1 cellular context compared by ENCODE assay signal in the genomic region with DNA sequence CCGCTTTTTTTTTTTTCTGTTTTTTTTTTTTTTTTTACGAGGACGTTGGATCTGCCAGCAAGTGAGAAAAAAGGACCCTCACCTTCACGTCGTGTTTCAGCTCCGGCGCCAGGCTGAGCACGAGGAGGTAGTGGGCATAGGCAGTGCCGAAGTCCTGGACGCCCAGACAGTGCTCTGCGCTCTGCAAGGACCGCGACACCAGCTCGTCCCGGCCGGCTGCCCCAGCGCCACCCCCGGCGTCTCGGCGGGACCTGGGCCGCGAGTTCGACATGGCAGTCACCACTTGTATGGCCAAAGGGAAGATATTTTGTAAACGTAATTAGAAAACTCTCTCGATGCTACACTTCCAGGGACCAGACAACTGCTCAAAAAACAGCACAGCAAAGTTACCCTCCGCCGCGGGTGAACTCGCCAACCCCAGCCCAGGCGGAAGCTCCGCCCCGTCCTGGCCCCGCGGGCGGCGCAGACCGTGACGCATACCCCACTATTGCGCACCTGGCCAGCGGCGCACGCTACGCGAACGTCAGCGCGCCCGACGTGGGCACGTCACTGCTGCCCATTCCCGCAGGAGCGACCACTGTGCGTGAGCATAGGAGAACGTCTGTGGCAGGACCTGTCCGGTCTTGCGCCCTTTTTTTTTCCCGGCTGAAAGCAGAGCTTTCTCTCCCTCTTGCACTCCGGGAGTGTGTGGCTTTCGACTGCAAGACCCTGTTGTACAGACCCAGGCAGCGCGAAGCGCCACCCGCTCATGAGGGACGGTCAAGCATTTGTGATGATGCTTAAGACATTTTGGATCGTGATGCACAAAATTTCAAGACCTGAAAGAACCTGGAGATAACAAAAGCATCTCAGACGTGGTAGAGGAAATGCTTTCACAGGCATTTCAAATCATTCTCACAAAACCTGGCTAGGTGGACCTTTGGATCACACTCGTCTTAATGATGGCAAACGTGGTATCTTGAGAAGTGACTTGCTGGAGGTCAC.
TF ChIP-seq lines count a peak whose summit lies in the region.

Gene PRMT9 (minus strand): TSS at position 447 of the 984 bp plus-strand sequence. CDS start 176 bp downstream, at position 271.

TF ChIP-seq in HepG2, 621 proteins besides CTCF, POLR2A, EP300 and RAD21 (continued from another document and continues in another):
- TF ChIP-seq HMGXB4 (CRISPR knock-in tag; IDR thresholded peaks at IDR 0.05; ENCODE audit: borderline replicate concordance in 1 of 2, low read depth in 1 of 2) (peak; percentile 91 to 95), NCOA1 (CRISPR knock-in tag; IDR thresholded peaks at IDR 0.05) (no peak), ZNF264 (CRISPR knock-in tag; IDR thresholded peaks at IDR 0.05) (0 out of 2 replicates have a peak, but pooled peaks have one; percentile 70), SMAD3 (CRISPR knock-in tag; IDR thresholded peaks at IDR 0.05) (peak; percentile 78), ZNF678 (CRISPR knock-in tag; IDR thresholded peaks at IDR 0.05) (no peak), ZNF768 (CRISPR knock-in tag; IDR thresholded peaks at IDR 0.05) (peak; percentile 87), ZBTB38 (CRISPR knock-in tag; IDR thresholded peaks at IDR 0.05) (peak; percentile 32; the same call in 1 of the 2 replicates), MXD4 (CRISPR knock-in tag; IDR thresholded peaks at IDR 0.05) (0 out of 2 replicates have a peak, but pooled peaks have one; percentile 2), MXI1 (IDR thresholded peaks at IDR 0.05; ENCODE audit: borderline replicate concordance, low read depth, low read length) (peak; percentile 60; the same call in 1 of the 3 replicates), ZGPAT (CRISPR knock-in tag; IDR thresholded peaks at IDR 0.05) (peak; percentile 78), KLF12 (CRISPR knock-in tag; IDR thresholded peaks at IDR 0.05; ENCODE audit: borderline replicate concordance) (peak; percentile 71; the same call in 1 of the 2 replicates), MTA1 (CRISPR knock-in tag; IDR thresholded peaks at IDR 0.05; ENCODE audit: borderline replicate concordance) (peak; percentile 94), ATF4 (CRISPR knock-in tag; IDR thresholded peaks at IDR 0.05) (peak in 1 of 2 experiments; percentile 49; a peak in 1 of 4 replicates), NFE2L1 (CRISPR knock-in tag; IDR thresholded peaks at IDR 0.05; ENCODE audit: borderline replicate concordance) (no peak), ZNF530 (CRISPR knock-in tag; IDR thresholded peaks at IDR 0.05; ENCODE audit: low read depth) (0 out of 2 replicates have a peak, but pooled peaks have one; percentile 21), ZNF143 (CRISPR knock-in tag; IDR thresholded peaks at IDR 0.05) (peak; percentile 54; the same call in 1 of the 2 replicates), HIC2 (CRISPR knock-in tag; IDR thresholded peaks at IDR 0.05; ENCODE audit: low read depth) (peak; percentile 59; the same call in 1 of the 2 replicates), PAF1 (CRISPR knock-in tag; IDR thresholded peaks at IDR 0.05) (no peak), GATAD1 (CRISPR knock-in tag; IDR thresholded peaks at IDR 0.05) (peak; percentile 96), ZNF263 (CRISPR knock-in tag; IDR thresholded peaks at IDR 0.05) (0 out of 2 replicates have a peak, but pooled peaks have one; percentile 51), ZNF431 (CRISPR knock-in tag; IDR thresholded peaks at IDR 0.05; ENCODE audit: borderline replicate concordance, low read depth) (no peak), ZNF12 (CRISPR knock-in tag; IDR thresholded peaks at IDR 0.05) (peak; percentile 33; the same call in 1 of the 2 replicates), NONO (IDR thresholded peaks at IDR 0.05) (no peak), NONO (CRISPR knock-in tag; conservative IDR thresholded peaks at IDR 0.05) (peak; percentile 89), MIXL1 (CRISPR knock-in tag; IDR thresholded peaks at IDR 0.05) (no peak), ZNF749 (CRISPR knock-in tag; IDR thresholded peaks at IDR 0.05; ENCODE audit: borderline replicate concordance) (peak; percentile 52; the same call in 1 of the 2 replicates), TAF1 (CRISPR knock-in tag; IDR thresholded peaks at IDR 0.05) (peak; percentile 89), NAIF1 (CRISPR knock-in tag; IDR thresholded peaks at IDR 0.05; ENCODE audit: borderline replicate concordance) (peak; percentile 73; the same call in 1 of the 2 replicates), CBFB (CRISPR knock-in tag; IDR thresholded peaks at IDR 0.05) (peak; percentile 69; the same call in 1 of the 2 replicates), RCOR2 (CRISPR knock-in tag; IDR thresholded peaks at IDR 0.05) (no peak), ZNF558 (CRISPR knock-in tag; IDR thresholded peaks at IDR 0.05; ENCODE audit: borderline replicate concordance) (peak; percentile 72; the same call in 1 of the 2 replicates), BORCS8-MEF2B (CRISPR knock-in tag; IDR thresholded peaks at IDR 0.05) (peak; percentile 59; the same call in 1 of the 2 replicates), PCBP2 (optimal IDR thresholded peaks at IDR 0.05; ENCODE audit: low read depth, low read length, poor library complexity, severe bottlenecking) (no peak), KAT8 (CRISPR knock-in tag; IDR thresholded peaks at IDR 0.05) (peak; percentile 94), ZNF644 (CRISPR knock-in tag; IDR thresholded peaks at IDR 0.05; ENCODE audit: low read depth) (no peak)
- TF ChIP-seq, protein P1, sequence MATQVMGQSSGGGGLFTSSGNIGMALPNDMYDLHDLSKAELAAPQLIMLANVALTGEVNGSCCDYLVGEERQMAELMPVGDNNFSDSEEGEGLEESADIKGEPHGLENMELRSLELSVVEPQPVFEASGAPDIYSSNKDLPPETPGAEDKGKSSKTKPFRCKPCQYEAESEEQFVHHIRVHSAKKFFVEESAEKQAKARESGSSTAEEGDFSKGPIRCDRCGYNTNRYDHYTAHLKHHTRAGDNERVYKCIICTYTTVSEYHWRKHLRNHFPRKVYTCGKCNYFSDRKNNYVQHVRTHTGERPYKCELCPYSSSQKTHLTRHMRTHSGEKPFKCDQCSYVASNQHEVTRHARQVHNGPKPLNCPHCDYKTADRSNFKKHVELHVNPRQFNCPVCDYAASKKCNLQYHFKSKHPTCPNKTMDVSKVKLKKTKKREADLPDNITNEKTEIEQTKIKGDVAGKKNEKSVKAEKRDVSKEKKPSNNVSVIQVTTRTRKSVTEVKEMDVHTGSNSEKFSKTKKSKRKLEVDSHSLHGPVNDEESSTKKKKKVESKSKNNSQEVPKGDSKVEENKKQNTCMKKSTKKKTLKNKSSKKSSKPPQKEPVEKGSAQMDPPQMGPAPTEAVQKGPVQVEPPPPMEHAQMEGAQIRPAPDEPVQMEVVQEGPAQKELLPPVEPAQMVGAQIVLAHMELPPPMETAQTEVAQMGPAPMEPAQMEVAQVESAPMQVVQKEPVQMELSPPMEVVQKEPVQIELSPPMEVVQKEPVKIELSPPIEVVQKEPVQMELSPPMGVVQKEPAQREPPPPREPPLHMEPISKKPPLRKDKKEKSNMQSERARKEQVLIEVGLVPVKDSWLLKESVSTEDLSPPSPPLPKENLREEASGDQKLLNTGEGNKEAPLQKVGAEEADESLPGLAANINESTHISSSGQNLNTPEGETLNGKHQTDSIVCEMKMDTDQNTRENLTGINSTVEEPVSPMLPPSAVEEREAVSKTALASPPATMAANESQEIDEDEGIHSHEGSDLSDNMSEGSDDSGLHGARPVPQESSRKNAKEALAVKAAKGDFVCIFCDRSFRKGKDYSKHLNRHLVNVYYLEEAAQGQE (IDR thresholded peaks at IDR 0.05; ENCODE audit: borderline replicate concordance in 1 of 2, low read depth in 1 of 2, low read length in 2 of 2), result no peak
- TF ChIP-seq, protein P2, sequence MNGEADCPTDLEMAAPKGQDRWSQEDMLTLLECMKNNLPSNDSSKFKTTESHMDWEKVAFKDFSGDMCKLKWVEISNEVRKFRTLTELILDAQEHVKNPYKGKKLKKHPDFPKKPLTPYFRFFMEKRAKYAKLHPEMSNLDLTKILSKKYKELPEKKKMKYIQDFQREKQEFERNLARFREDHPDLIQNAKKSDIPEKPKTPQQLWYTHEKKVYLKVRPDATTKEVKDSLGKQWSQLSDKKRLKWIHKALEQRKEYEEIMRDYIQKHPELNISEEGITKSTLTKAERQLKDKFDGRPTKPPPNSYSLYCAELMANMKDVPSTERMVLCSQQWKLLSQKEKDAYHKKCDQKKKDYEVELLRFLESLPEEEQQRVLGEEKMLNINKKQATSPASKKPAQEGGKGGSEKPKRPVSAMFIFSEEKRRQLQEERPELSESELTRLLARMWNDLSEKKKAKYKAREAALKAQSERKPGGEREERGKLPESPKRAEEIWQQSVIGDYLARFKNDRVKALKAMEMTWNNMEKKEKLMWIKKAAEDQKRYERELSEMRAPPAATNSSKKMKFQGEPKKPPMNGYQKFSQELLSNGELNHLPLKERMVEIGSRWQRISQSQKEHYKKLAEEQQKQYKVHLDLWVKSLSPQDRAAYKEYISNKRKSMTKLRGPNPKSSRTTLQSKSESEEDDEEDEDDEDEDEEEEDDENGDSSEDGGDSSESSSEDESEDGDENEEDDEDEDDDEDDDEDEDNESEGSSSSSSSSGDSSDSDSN (CRISPR knock-in tag; IDR thresholded peaks at IDR 0.05), result peak; percentile 87
- TF ChIP-seq, protein P3, sequence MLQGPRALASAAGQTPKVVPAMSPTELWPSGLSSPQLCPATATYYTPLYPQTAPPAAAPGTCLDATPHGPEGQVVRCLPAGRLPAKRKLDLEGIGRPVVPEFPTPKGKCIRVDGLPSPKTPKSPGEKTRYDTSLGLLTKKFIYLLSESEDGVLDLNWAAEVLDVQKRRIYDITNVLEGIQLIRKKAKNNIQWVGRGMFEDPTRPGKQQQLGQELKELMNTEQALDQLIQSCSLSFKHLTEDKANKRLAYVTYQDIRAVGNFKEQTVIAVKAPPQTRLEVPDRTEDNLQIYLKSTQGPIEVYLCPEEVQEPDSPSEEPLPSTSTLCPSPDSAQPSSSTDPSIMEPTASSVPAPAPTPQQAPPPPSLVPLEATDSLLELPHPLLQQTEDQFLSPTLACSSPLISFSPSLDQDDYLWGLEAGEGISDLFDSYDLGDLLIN (CRISPR knock-in tag; IDR thresholded peaks at IDR 0.05; ENCODE audit: borderline replicate concordance), result peak; percentile 68; the same call in 1 of the 2 replicates
- TF ChIP-seq, protein P4, sequence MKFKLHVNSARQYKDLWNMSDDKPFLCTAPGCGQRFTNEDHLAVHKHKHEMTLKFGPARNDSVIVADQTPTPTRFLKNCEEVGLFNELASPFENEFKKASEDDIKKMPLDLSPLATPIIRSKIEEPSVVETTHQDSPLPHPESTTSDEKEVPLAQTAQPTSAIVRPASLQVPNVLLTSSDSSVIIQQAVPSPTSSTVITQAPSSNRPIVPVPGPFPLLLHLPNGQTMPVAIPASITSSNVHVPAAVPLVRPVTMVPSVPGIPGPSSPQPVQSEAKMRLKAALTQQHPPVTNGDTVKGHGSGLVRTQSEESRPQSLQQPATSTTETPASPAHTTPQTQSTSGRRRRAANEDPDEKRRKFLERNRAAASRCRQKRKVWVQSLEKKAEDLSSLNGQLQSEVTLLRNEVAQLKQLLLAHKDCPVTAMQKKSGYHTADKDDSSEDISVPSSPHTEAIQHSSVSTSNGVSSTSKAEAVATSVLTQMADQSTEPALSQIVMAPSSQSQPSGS (CRISPR knock-in tag; IDR thresholded peaks at IDR 0.05), result peak; percentile 84
- TF ChIP-seq, protein P5, sequence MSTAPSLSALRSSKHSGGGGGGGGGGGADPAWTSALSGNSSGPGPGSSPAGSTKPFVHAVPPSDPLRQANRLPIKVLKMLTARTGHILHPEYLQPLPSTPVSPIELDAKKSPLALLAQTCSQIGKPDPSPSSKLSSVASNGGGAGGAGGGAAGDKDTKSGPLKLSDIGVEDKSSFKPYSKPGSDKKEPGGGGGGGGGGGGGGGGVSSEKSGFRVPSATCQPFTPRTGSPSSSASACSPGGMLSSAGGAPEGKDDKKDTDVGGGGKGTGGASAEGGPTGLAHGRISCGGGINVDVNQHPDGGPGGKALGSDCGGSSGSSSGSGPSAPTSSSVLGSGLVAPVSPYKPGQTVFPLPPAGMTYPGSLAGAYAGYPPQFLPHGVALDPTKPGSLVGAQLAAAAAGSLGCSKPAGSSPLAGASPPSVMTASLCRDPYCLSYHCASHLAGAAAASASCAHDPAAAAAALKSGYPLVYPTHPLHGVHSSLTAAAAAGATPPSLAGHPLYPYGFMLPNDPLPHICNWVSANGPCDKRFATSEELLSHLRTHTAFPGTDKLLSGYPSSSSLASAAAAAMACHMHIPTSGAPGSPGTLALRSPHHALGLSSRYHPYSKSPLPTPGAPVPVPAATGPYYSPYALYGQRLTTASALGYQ (CRISPR knock-in tag; IDR thresholded peaks at IDR 0.05), result peak; percentile 32; the same call in 1 of the 2 replicates
